In the genomic region with DNA sequence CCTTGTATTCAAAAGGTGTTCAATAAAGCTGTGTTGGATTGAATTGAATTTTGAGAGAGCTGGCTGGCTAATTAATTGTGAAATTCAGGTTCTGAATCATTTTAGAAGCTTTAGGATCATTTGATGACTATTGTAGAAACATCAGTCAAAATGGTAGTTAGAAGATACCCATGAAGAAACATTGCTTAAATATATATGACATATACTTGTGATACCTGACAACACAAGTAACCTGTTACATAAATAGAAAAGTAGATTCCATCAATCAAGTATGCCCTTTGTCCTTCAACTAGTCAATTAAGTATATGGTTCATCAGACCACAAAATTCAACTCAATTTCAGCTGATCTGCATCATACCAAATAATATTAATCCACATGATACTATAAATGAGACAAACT, we compare ENCODE assay signal across 25 cellular contexts.
"Had no signal": no experiment of that assay in that cellular context is flagged by ENCODE, and none has a peak within 500 bp of the region (broad histone marks: within the 10 kb centered on the region; RNA-seq: fewer than 3 reads in every experiment).

No MANE protein-coding gene starts in this region.

- H3K4me3 ChIP-seq: stomach, suprapubic skin, testis, thoracic aorta, thyroid gland, tibial artery, tibial nerve, transverse colon, upper lobe of left lung, upper lobe of right lung, uterus, vagina had no signal

- DNase-seq: stimulated activated CD4-positive, alpha-beta T cell treated with anti-CD3 and anti-CD28 coated beads, Interleukin-2, amount 100 ng/mL, for 48 hours; stimulated activated CD4-positive, alpha-beta T cell treated with anti-CD3 and anti-CD28 coated beads, Interleukin-4, amount 100 ng/mL, for 1 hour; stimulated activated CD4-positive, alpha-beta T cell treated with anti-CD3 and anti-CD28 coated beads, Interleukin-4, amount 100 ng/mL, for 24 hours; stimulated activated CD4-positive, alpha-beta T cell treated with anti-CD3 and anti-CD28 coated beads, Interleukin-4, amount 100 ng/mL, for 4 hours; stimulated activated CD8-positive, alpha-beta memory T cell treated with anti-CD3 and anti-CD28 coated beads, Interleukin-4, amount 100 ng/mL, for 48 hours; stimulated activated naive B cell treated with anti-CD40 and anti-IgM and Interleukin-4, amounts not matched to agents 10 μg/mL and 1 μg/mL and 100 μg/mL, for 72 hours; stimulated activated naive CD4-positive, alpha-beta T cell; stimulated activated naive CD4-positive, alpha-beta T cell treated with Interleukin-2 at 50 U/mL for 16 hours; stimulated activated naive CD8-positive, alpha-beta T cell treated with anti-CD3 and anti-CD28 coated beads, Interleukin-15, amount 100 ng/mL, for 72 hours; stimulated activated naive CD8-positive, alpha-beta T cell treated with anti-CD3 and anti-CD28 coated beads, Interleukin-15, Interleukin-2, amounts not matched to agents 100 U/mL and 50 U/mL, for 24 hours; stomach; substantia nigra; testis; thyroid gland; tibial artery; transverse colon; trophoblast cell; upper lobe of left lung; upper lobe of right lung; uterus had no signal

- FAIRE-seq: urothelium cell line had no signal

- H3K36me3 ChIP-seq: stomach, suprapubic skin, thoracic aorta, thyroid gland, tibial artery, tibial nerve, transverse colon, upper lobe of left lung, upper lobe of right lung, uterus, vagina had no signal

- H3K27me3 ChIP-seq: stomach, suprapubic skin, testis, thyroid gland, tibial artery, tibial nerve, transverse colon, upper lobe of left lung, upper lobe of right lung, uterus, vagina had no signal

- H3K9me3 ChIP-seq: stomach, suprapubic skin, testis, thoracic aorta, thyroid gland, tibial artery, tibial nerve, transverse colon, upper lobe of left lung, upper lobe of right lung, uterus, vagina had no signal

- H3K27ac ChIP-seq: stomach, suprapubic skin, testis, thoracic aorta, thyroid gland, tibial artery, tibial nerve, transverse colon, upper lobe of left lung, upper lobe of right lung, uterus, vagina had no signal
